ENCODE assay signal across 8 cellular contexts in genomic region chr3:129120254-129121004, GRCh38. TPM values are rescaled to one million over a fixed set of nuclear protein-coding genes. Genes with fewer than 3 reads are reported as not detected.
DNase-seq lines count a peak whose midpoint lies in the region; ATAC-seq and TF ChIP-seq lines count a peak whose summit lies in the region.

No MANE protein-coding gene starts in this region.

- intact Hi-C loops in Right ventricle myocardium superior (cut with DNase I) (no loop called here), tibial artery (cut with DNase I; ENCODE audit: low total_unique reads) (loop anchor here (10.0 kb wide), 1 partner anchor 64 kb away; the partner anchor contains the start of gene CNBP)

- H3K27me3 Mint-ChIP-seq in CD4-positive, CD25-positive, alpha-beta regulatory T cell, result no peaks in the 10 kb centered on the region
- H3K27me3 Mint-ChIP-seq in activated naive CD8-positive, alpha-beta T cell treated with anti-CD3 and anti-CD28 coated beads, Interleukin-2, amount 10 ng/mL, durations not matched to agents 7 days and 5 days, result no peaks in the 10 kb centered on the region

- H3K9me3 Mint-ChIP-seq in CD4-positive, CD25-positive, alpha-beta regulatory T cell, result peaks cover 0 to 1% (median 0%) of the 10 kb centered on the region in 7 donors
- no peaks in the 10 kb centered on the region for H3K9me3 Mint-ChIP-seq in activated naive CD8-positive, alpha-beta T cell treated with anti-CD3 and anti-CD28 coated beads, Interleukin-2, amount 10 ng/mL, durations not matched to agents 7 days and 5 days

- peaks cover 6% of the 10 kb centered on the region for H3K36me3 ChIP-seq in CD4-positive, CD25-positive, alpha-beta regulatory T cell (ENCODE audit: control insufficient read depth, insufficient read depth, low read length)
- H3K36me3 ChIP-seq in parathyroid adenoma (ENCODE audit: control insufficient read depth, insufficient read depth, low read length) (no peaks in the 10 kb centered on the region), tibial artery (peaks cover 0 to 9% (median 4%) of the 10 kb centered on the region in 3 donors)

- no peaks in the 10 kb centered on the region for H3K9me3 ChIP-seq in CD4-positive, CD25-positive, alpha-beta regulatory T cell (ENCODE audit: control insufficient read depth in 2 of 2, low read length in 2 of 2)
- H3K9me3 ChIP-seq in parathyroid adenoma (ENCODE audit: control insufficient read depth, low read length), result no peaks in the 10 kb centered on the region
- H3K9me3 ChIP-seq in tibial artery, result no peaks in the 10 kb centered on the region

- peak overlapping the region; percentile 98 for H3K4me2 ChIP-seq in parathyroid adenoma (ENCODE audit: low read length)

- H3K4me3 Mint-ChIP-seq in CD4-positive, CD25-positive, alpha-beta regulatory T cell, result peak overlapping the region; percentile 93 to 98 (median 96)
- H3K4me3 Mint-ChIP-seq in activated naive CD8-positive, alpha-beta T cell treated with anti-CD3 and anti-CD28 coated beads, Interleukin-2, amount 10 ng/mL, durations not matched to agents 7 days and 5 days, result peak overlapping the region; percentile 93

- H3K9ac ChIP-seq in parathyroid adenoma, result peak overlapping the region; percentile 95

- H3K4me1 ChIP-seq in CD4-positive, CD25-positive, alpha-beta regulatory T cell (ENCODE audit: control insufficient read depth, insufficient read depth, low read length, poor library complexity, severe bottlenecking), result peaks cover 69% of the 10 kb centered on the region
- peaks cover 11% of the 10 kb centered on the region for H3K4me1 ChIP-seq in parathyroid adenoma
- H3K4me1 ChIP-seq in tibial artery, result peaks cover 0 to 33% (median 24%) of the 10 kb centered on the region in 4 donors

- H3K4me3 ChIP-seq in CD4-positive, CD25-positive, alpha-beta regulatory T cell (ENCODE audit: low read depth, low read length), result peak overlapping the region; percentile 98
- H3K4me3 ChIP-seq in parathyroid adenoma (ENCODE audit: low read depth, low read length) (peak overlapping the region; percentile 80), tibial artery (peak overlapping the region; percentile 69 to 94)

- H3K4me1 Mint-ChIP-seq in CD4-positive, CD25-positive, alpha-beta regulatory T cell, result peaks cover 23 to 58% (median 44%) of the 10 kb centered on the region in 4 donors
- peaks cover 40% of the 10 kb centered on the region for H3K4me1 Mint-ChIP-seq in activated naive CD8-positive, alpha-beta T cell treated with anti-CD3 and anti-CD28 coated beads, Interleukin-2, amount 10 ng/mL, durations not matched to agents 7 days and 5 days

- H3K27ac ChIP-seq in CD4-positive, CD25-positive, alpha-beta regulatory T cell (ENCODE audit: insufficient read depth, low read length, poor library complexity, severe bottlenecking), result peak overlapping the region; percentile 90
- peak overlapping the region; percentile 85 for H3K27ac ChIP-seq in parathyroid adenoma
- peak overlapping the region; percentile 95 to 98 for H3K27ac ChIP-seq in tibial artery

- peak overlapping the region; percentile 95 to 99 (median 97) for H3K27ac Mint-ChIP-seq in CD4-positive, CD25-positive, alpha-beta regulatory T cell
- peak overlapping the region; percentile 98 for H3K27ac Mint-ChIP-seq in activated naive CD8-positive, alpha-beta T cell treated with anti-CD3 and anti-CD28 coated beads, Interleukin-2, amount 10 ng/mL, durations not matched to agents 7 days and 5 days

- H3K79me2 ChIP-seq in parathyroid adenoma, result peaks cover 22% of the 10 kb centered on the region

- peak overlapping the region; percentile 79 for H2AFZ ChIP-seq in parathyroid adenoma

- peak; percentile 6 for TF ChIP-seq CTCF in parathyroid adenoma (IDR thresholded peaks at IDR 0.05)
- peak; percentile 40 to 52 for TF ChIP-seq CTCF in tibial artery (IDR thresholded peaks at IDR 0.05)

- ATAC-seq in CD4-positive, CD25-positive, alpha-beta regulatory T cell (ENCODE audit: low read depth in 2 of 2), result peak; percentile 76 to 77
- ATAC-seq in GM19324 (IDR thresholded peaks at IDR 0.05; ENCODE audit: low FRiP score, unreplicated experiment) (peak; percentile 54), HG03460 (IDR thresholded peaks at IDR 0.05; ENCODE audit: unreplicated experiment) (peak; percentile 68), SK-N-SH treated with all-trans-retinoic acid at 6 μM for 48 hours (peak; percentile 76), Right ventricle myocardium superior (ENCODE audit: poor library complexity) (peak; percentile 59)
- peak; percentile 63 for ATAC-seq in activated naive CD8-positive, alpha-beta T cell treated with anti-CD3 and anti-CD28 coated beads, Interleukin-2, amount 10 ng/mL, durations not matched to agents 7 days and 5 days (ENCODE audit: low read depth)

- H3K36me3 Mint-ChIP-seq in CD4-positive, CD25-positive, alpha-beta regulatory T cell, result peaks cover 33% of the 10 kb centered on the region
- peaks cover 34% of the 10 kb centered on the region for H3K36me3 Mint-ChIP-seq in activated naive CD8-positive, alpha-beta T cell treated with anti-CD3 and anti-CD28 coated beads, Interleukin-2, amount 10 ng/mL, durations not matched to agents 7 days and 5 days

- DNase-seq in CD4-positive, CD25-positive, alpha-beta regulatory T cell, result peak; percentile 86 to 99 (median 95)
- DNase-seq in activated naive CD8-positive, alpha-beta T cell treated with anti-CD3 and anti-CD28 coated beads, Interleukin-2, amount 10 ng/mL, durations not matched to agents 7 days and 5 days, result peak; percentile 88
- DNase-seq in Right ventricle myocardium superior, result peak; percentile 92
- peak; percentile 91 to 93 for DNase-seq in tibial artery

- POLR2A ChIA-PET in activated naive CD8-positive, alpha-beta T cell treated with anti-CD3 and anti-CD28 coated beads, Interleukin-2, amount 10 ng/mL, durations not matched to agents 7 days and 5 days (lab: Charles Lee), result interaction anchor here (0.6 to 5.7 kb wide), 35 partner anchors 11 to 995 kb away, joined by 3 to 112 read pairs (median 6); partner anchors contain the start of genes ACAD9, CFAP92, CNBP and COPG1

- H3K27me3 ChIP-seq in CD4-positive, CD25-positive, alpha-beta regulatory T cell (ENCODE audit: control insufficient read depth, insufficient read depth, low read length), result no peaks in the 10 kb centered on the region
- H3K27me3 ChIP-seq in parathyroid adenoma (ENCODE audit: control insufficient read depth, insufficient read depth, low read length) (no peaks in the 10 kb centered on the region), tibial artery (no peaks in the 10 kb centered on the region)

TF ChIP-seq in SK-N-SH treated with all-trans-retinoic acid at 6 μM for 48 hours, 23 proteins besides CTCF, POLR2A, EP300 and RAD21:
- no peak for TF ChIP-seq CSDC2 (CRISPR knock-in tag; IDR thresholded peaks at IDR 0.05)
- no peak for TF ChIP-seq PPARA (CRISPR knock-in tag; IDR thresholded peaks at IDR 0.05; ENCODE audit: borderline replicate concordance)
- no peak for TF ChIP-seq TCF4 (CRISPR knock-in tag; IDR thresholded peaks at IDR 0.05; ENCODE audit: borderline replicate concordance)
- no peak for TF ChIP-seq ZFP30 (CRISPR knock-in tag; IDR thresholded peaks at IDR 0.05)

RNA-seq across cellular contexts. Expression of gene RAB43, which starts 1.2 kb away (rescaled TPM):
- 57.2 TPM for total RNA-seq in CD4-positive, CD25-positive, alpha-beta regulatory T cell
- 10 to 100 TPM; 14.5 to 21.9 (median 19.1) TPM for polyA plus RNA-seq in CD4-positive, CD25-positive, alpha-beta regulatory T cell
- total RNA-seq in activated naive CD8-positive, alpha-beta T cell treated with anti-CD3 and anti-CD28 coated beads, Interleukin-2, amount 10 ng/mL, durations not matched to agents 7 days and 5 days, result 10 to 100 TPM; 62.5 to 72.6 TPM
- total RNA-seq in Right ventricle myocardium superior, result 5.1 TPM

RNA-seq across cellular contexts. Expression of gene ISY1, which starts 40.4 kb away (rescaled TPM):
- total RNA-seq in CD4-positive, CD25-positive, alpha-beta regulatory T cell, result 45.8 TPM
- polyA plus RNA-seq in CD4-positive, CD25-positive, alpha-beta regulatory T cell, result 100 to 1,000 TPM in 1 of 4 donors, 10 to 100 TPM in 3; 84.2 to 109 (median 88.2) TPM
- 10 to 100 TPM; 52.1 to 59.0 TPM for total RNA-seq in activated naive CD8-positive, alpha-beta T cell treated with anti-CD3 and anti-CD28 coated beads, Interleukin-2, amount 10 ng/mL, durations not matched to agents 7 days and 5 days
- total RNA-seq in Right ventricle myocardium superior, result 28.0 TPM

RNA-seq across cellular contexts. Expression of gene GP9, which starts 59.9 kb away (rescaled TPM):
- total RNA-seq in CD4-positive, CD25-positive, alpha-beta regulatory T cell, result 3.7 TPM
- polyA plus RNA-seq in CD4-positive, CD25-positive, alpha-beta regulatory T cell, result not detected
- not detected for total RNA-seq in activated naive CD8-positive, alpha-beta T cell treated with anti-CD3 and anti-CD28 coated beads, Interleukin-2, amount 10 ng/mL, durations not matched to agents 7 days and 5 days
- total RNA-seq in Right ventricle myocardium superior, result not detected

Comparison
In these comparisons a context has a peak if more than half of its experiments do, and no peak if none do; other contexts are left out.
1. Peak in every context shown above with its lines: DNase-seq, ATAC-seq, H3K4me3 ChIP-seq and H3K27ac ChIP-seq.